ENCODE assay signal across 8 cellular contexts in the genomic region with DNA sequence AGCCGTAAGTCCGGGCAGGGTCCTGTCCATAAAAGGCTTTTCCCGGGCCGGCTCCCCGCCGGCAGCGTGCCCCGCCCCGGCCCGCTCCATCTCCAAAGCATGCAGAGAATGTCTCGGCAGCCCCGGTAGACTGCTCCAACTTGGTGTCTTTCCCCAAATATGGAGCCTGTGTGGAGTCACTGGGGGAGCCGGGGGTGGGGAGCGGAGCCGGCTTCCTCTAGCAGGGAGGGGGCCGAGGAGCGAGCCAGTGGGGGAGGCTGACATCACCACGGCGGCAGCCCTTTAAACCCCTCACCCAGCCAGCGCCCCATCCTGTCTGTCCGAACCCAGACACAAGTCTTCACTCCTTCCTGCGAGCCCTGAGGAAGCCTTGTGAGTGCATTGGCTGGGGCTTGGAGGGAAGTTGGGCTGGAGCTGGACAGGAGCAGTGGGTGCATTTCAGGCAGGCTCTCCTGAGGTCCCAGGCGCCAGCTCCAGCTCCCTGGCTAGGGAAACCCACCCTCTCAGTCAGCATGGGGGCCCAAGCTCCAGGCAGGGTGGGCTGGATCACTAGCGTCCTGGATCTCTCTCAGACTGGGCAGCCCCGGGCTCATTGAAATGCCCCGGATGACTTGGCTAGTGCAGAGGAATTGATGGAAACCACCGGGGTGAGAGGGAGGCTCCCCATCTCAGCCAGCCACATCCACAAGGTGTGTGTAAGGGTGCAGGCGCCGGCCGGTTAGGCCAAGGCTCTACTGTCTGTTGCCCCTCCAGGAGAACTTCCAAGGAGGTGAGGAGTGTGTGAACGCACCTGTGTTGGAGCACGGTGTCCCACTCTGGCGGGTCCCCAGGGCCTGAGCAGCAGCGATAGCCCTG. TPM values are rescaled to one million over a fixed set of nuclear protein-coding genes. Genes with fewer than 3 reads are reported as not detected.
DNase-seq lines count a peak whose midpoint lies in the region; ATAC-seq and TF ChIP-seq lines count a peak whose summit lies in the region.

Gene TAGLN (plus strand): TSS at position 310 of the 855 bp plus-strand sequence. CDS start 3,644 bp downstream, outside the sequence.

- intact Hi-C loops in adrenal gland (cut with DNase I): no loop called here

- H3K36me3 ChIP-seq in adrenal gland (replicated peaks in 1 of 2) (peaks cover 0 to 40% of the 10 kb centered on the region in 2 donors), right atrium auricular region (peaks cover 58% of the 10 kb centered on the region)

- TF ChIP-seq POLR2A in adrenal gland (IDR thresholded peaks at IDR 0.05): peak; percentile 22 to 47

- H3K27ac ChIP-seq in adrenal gland (peak within 1 kb of the TSS in 4 of 5 donors; percentile 48 to 92 (median 79)), right atrium auricular region (peak within 1 kb of the TSS; percentile 86 to 88)

- DNase-seq in Daoy (ENCODE audit: low read depth): peak; percentile 81
- peak in 5 of 7 donors; percentile 44 to 86 (median 61) for DNase-seq in adrenal gland
- DNase-seq in right atrium auricular region (ENCODE audit: low spot score): peak; percentile 97
- no peak for DNase-seq in pulmonary artery endothelial cell (ENCODE audit: low read depth, low spot score)
- DNase-seq in NCI-H128 (lab: John Stamatoyannopoulos, UW; ENCODE audit: unreplicated experiment): no peak

- H3K4me1 ChIP-seq in adrenal gland (replicated peaks in 1 of 2) (peaks cover 4 to 9% of the 10 kb centered on the region in 2 donors), right atrium auricular region (peaks cover 0 to 66% of the 10 kb centered on the region in 2 donors)

- no peak for TF ChIP-seq CTCF in adrenal gland (IDR thresholded peaks at IDR 0.05)
- TF ChIP-seq CTCF in right atrium auricular region (IDR thresholded peaks at IDR 0.05): no peak

- H3K4me3 ChIP-seq in adrenal gland: peak within 1 kb of the TSS in 1 of 4 donors; percentile 47
- H3K4me3 ChIP-seq in right atrium auricular region: peak within 1 kb of the TSS; percentile 58 to 62

- ATAC-seq in GM18520 (IDR thresholded peaks at IDR 0.05; ENCODE audit: unreplicated experiment) (no peak), HG03342 (IDR thresholded peaks at IDR 0.05; ENCODE audit: unreplicated experiment) (no peak), HG02884 (IDR thresholded peaks at IDR 0.05; ENCODE audit: unreplicated experiment) (no peak)

- H3K27me3 ChIP-seq in adrenal gland: no peaks in the 10 kb centered on the region
- no peaks in the 10 kb centered on the region for H3K27me3 ChIP-seq in right atrium auricular region

- 63 to 71% (median 69%) methylated on average over 7 to 34 of the region's 34 CpGs for WGBS in adrenal gland, 4 donors

- H3K9me3 ChIP-seq in adrenal gland (replicated peaks in 1 of 3) (no peaks in the 10 kb centered on the region), right atrium auricular region (no peaks in the 10 kb centered on the region)

RNA-seq across cellular contexts. Expression of gene TAGLN, which starts in this region (rescaled TPM):
- total RNA-seq in Daoy (2014; rRNA removed; shearing (Covaris generic)): 214 and 246 TPM in 2 replicates
- total RNA-seq in adrenal gland (1,000 to 10,000 TPM in 1 of 8 donors, 100 to 1,000 TPM in 7; 117 to 1,290 (median 739) TPM), right atrium auricular region (1,000 to 10,000 TPM in 1 of 2 donors, 100 to 1,000 TPM in 1; 442 to 1,859 TPM), pulmonary artery endothelial cell (41.3 and 92.3 TPM in 2 replicates)
- polyA plus RNA-seq in adrenal gland: 1,000 to 10,000 TPM in 1 of 3 donors, 100 to 1,000 TPM in 2; 489 to 1,184 (median 817) TPM

Comparison
In these comparisons a context has a peak if more than half of its experiments do, and no peak if none do; other contexts are left out.
1. DNase-seq: peak in Daoy (single experiment), adrenal gland (5 of 7) and right atrium auricular region (single experiment); none in pulmonary artery endothelial cell (single experiment) and NCI-H128 (single experiment).